21 cellular contexts compared by ENCODE assay signal in genomic region chr4:16021804-16022560, GRCh38. TPM values are rescaled to one million over a fixed set of nuclear protein-coding genes. Genes with fewer than 3 reads are reported as not detected.
DNase-seq lines count a peak whose midpoint lies in the region; ATAC-seq, FAIRE-seq and TF ChIP-seq lines count a peak whose summit lies in the region.
"Had no signal": no experiment of that assay in that cellular context is flagged by ENCODE, and none has a peak within 500 bp of the region (broad histone marks: within the 10 kb centered on the region; RNA-seq: fewer than 3 reads in every experiment).

No MANE protein-coding gene starts in this region.

- H3K9me3 ChIP-seq in right atrium auricular region, result no peaks in the 10 kb centered on the region
- H3K9me3 ChIP-seq in endothelial cell of umbilical vein (replicated peaks; ENCODE audit: control insufficient read depth, insufficient read depth, low read length), result no peaks in the 10 kb centered on the region
- H3K9me3 ChIP-seq: BLaER1 had no signal

- no peak overlapping the region for H2AFZ ChIP-seq in endothelial cell of umbilical vein (ENCODE audit: low read depth, low read length)

- TF ChIP-seq CTCF in right atrium auricular region (IDR thresholded peaks at IDR 0.05) (no peak), endothelial cell of umbilical vein (IDR thresholded peaks at IDR 0.05; ENCODE audit: extremely low read depth in 1 of 2, insufficient read depth in 1 of 2, low read depth in 1 of 2, low read length in 2 of 2) (no peak), nephron (IDR thresholded peaks at IDR 0.05; ENCODE audit: unreplicated experiment in 3 of 3) (no peak)

- H3K4me1 ChIP-seq in right atrium auricular region (no peaks in the 10 kb centered on the region), endothelial cell of umbilical vein (ENCODE audit: control insufficient read depth, extremely low read depth, insufficient read depth, low read length) (peaks cover 3% of the 10 kb centered on the region)

- H3K27ac Mint-ChIP-seq in nephron, result peak overlapping the region in 2 of 3 experiments; percentile 26 to 90
- no peak overlapping the region for H3K27ac Mint-ChIP-seq in stimulated activated naive CD8-positive, alpha-beta T cell treated with anti-CD3 and anti-CD28 coated beads, Interleukin-15, amount 100 ng/mL, for 72 hours
- H3K27ac Mint-ChIP-seq in activated T-helper 1 cell treated with anti-CD3 and anti-CD28 coated beads, Interleukin-12 subunit alpha, Interleukin-12 subunit beta, Interleukin-2, Interleukin-4 antibody, amounts not matched to agents 30 ng/mL and 10 ng/mL and 1 ng/mL, durations not matched to agents 14 hours and 24 hours and 36 hours, result no peak overlapping the region
- H3K27ac Mint-ChIP-seq: CD14-positive monocyte; CD4-positive, alpha-beta memory T cell had no signal

- H3K79me2 ChIP-seq in endothelial cell of umbilical vein (ENCODE audit: control insufficient read depth, insufficient read depth, low read length), result no peaks in the 10 kb centered on the region

- H3K27me3 Mint-ChIP-seq in nephron (ENCODE audit: low read depth), result no peaks in the 10 kb centered on the region
- peaks cover 49% of the 10 kb centered on the region for H3K27me3 Mint-ChIP-seq in stimulated activated naive CD8-positive, alpha-beta T cell treated with anti-CD3 and anti-CD28 coated beads, Interleukin-15, amount 100 ng/mL, for 72 hours
- H3K27me3 Mint-ChIP-seq in activated T-helper 1 cell treated with anti-CD3 and anti-CD28 coated beads, Interleukin-12 subunit alpha, Interleukin-12 subunit beta, Interleukin-2, Interleukin-4 antibody, amounts not matched to agents 30 ng/mL and 10 ng/mL and 1 ng/mL, durations not matched to agents 14 hours and 24 hours and 36 hours (ENCODE audit: insufficient read depth), result peaks cover 19% of the 10 kb centered on the region

- FAIRE-seq in endothelial cell of umbilical vein (lab: Jason Lieb, UNC), result peak; percentile 53

- H3K9me1 ChIP-seq in endothelial cell of umbilical vein (replicated peaks; ENCODE audit: control insufficient read depth, extremely low read depth, insufficient read depth, low read length), result no peaks in the 10 kb centered on the region

- no peak overlapping the region for H3K4me3 Mint-ChIP-seq in nephron
- H3K4me3 Mint-ChIP-seq in stimulated activated naive CD8-positive, alpha-beta T cell treated with anti-CD3 and anti-CD28 coated beads, Interleukin-15, amount 100 ng/mL, for 72 hours, result no peak overlapping the region
- no peak overlapping the region for H3K4me3 Mint-ChIP-seq in activated T-helper 1 cell treated with anti-CD3 and anti-CD28 coated beads, Interleukin-12 subunit alpha, Interleukin-12 subunit beta, Interleukin-2, Interleukin-4 antibody, amounts not matched to agents 30 ng/mL and 10 ng/mL and 1 ng/mL, durations not matched to agents 14 hours and 24 hours and 36 hours
- H3K4me3 Mint-ChIP-seq: CD14-positive monocyte; CD4-positive, alpha-beta memory T cell had no signal

- ATAC-seq in Right ventricle myocardium superior (ENCODE audit: poor library complexity) (peak; percentile 57), sciatic nerve (peak; percentile 80)
- ATAC-seq in stimulated activated naive CD8-positive, alpha-beta T cell treated with anti-CD3 and anti-CD28 coated beads, Interleukin-15, amount 100 ng/mL, for 72 hours, result no peak
- ATAC-seq: HCT116 had no signal

- no peak overlapping the region for H3K9ac ChIP-seq in endothelial cell of umbilical vein (replicated peaks; ENCODE audit: extremely low read depth, insufficient read depth, low read length)
- H3K9ac ChIP-seq: BLaER1 had no signal

- H3K4me2 ChIP-seq in endothelial cell of umbilical vein (ENCODE audit: insufficient read depth, low read length), result no peak overlapping the region
- H3K4me2 ChIP-seq: BLaER1 had no signal

- H4K20me1 ChIP-seq in endothelial cell of umbilical vein (replicated peaks; ENCODE audit: control insufficient read depth, extremely low read depth, insufficient read depth, low read length), result no peaks in the 10 kb centered on the region
- H4K20me1 ChIP-seq: BLaER1 had no signal

- no peaks in the 10 kb centered on the region for H3K27me3 ChIP-seq in right atrium auricular region
- peaks cover 13% of the 10 kb centered on the region in 2 experiments for H3K27me3 ChIP-seq in endothelial cell of umbilical vein (ENCODE audit: control insufficient read depth in 2 of 2, insufficient read depth in 2 of 2, low read length in 2 of 2)
- H3K27me3 ChIP-seq: BLaER1 had no signal

- dilution Hi-C loops in endothelial cell of umbilical vein (cut with MboI; ENCODE audit: extremely low pct_ligation_motif_present, low sequenced_read_pairs), result no loop called here

- POLR2A ChIA-PET in endothelial cell of umbilical vein (lab: Charles Lee), result no interaction called here

- H3K27ac ChIP-seq in right atrium auricular region, result no peak overlapping the region
- H3K27ac ChIP-seq in endothelial cell of umbilical vein (ENCODE audit: insufficient read depth, low read depth, low read length), result no peak overlapping the region
- H3K27ac ChIP-seq: BLaER1 had no signal

- BruUV-seq in endothelial cell of umbilical vein (replicated peaks; lab: Mats Ljungman, UMichigan), result no TSS peak

- peaks cover 10% of the 10 kb centered on the region for H3K36me3 Mint-ChIP-seq in nephron (ENCODE audit: low read depth)
- H3K36me3 Mint-ChIP-seq in activated T-helper 1 cell treated with anti-CD3 and anti-CD28 coated beads, Interleukin-12 subunit alpha, Interleukin-12 subunit beta, Interleukin-2, Interleukin-4 antibody, amounts not matched to agents 30 ng/mL and 10 ng/mL and 1 ng/mL, durations not matched to agents 14 hours and 24 hours and 36 hours (ENCODE audit: low read depth), result no peaks in the 10 kb centered on the region
- H3K36me3 Mint-ChIP-seq: CD14-positive monocyte; CD4-positive, alpha-beta memory T cell had no signal

- intact Hi-C loops in Right ventricle myocardium superior (cut with DNase I), result loop anchor here (10.0 kb wide), 1 partner anchor 183 kb away; no protein-coding TSS in a partner anchor
- intact Hi-C loops in endothelial cell of umbilical vein (cut with micrococcal nuclease), result no loop called here
- intact Hi-C loops in sciatic nerve (cut with DNase I), result loop anchor here (10.0 kb wide), 1 partner anchor 243 kb away; no protein-coding TSS in a partner anchor
- intact Hi-C loops in activated T-helper 1 cell treated with anti-CD3 and anti-CD28 coated beads, Interleukin-12 subunit alpha, Interleukin-12 subunit beta, Interleukin-2, Interleukin-4 antibody, amounts not matched to agents 30 ng/mL and 10 ng/mL and 1 ng/mL, durations not matched to agents 14 hours and 24 hours and 36 hours (cut with micrococcal nuclease), result loop anchor here (10.0 kb wide), 1 partner anchor 1423 kb away; no protein-coding TSS in a partner anchor

- TF ChIP-seq POLR2A in endothelial cell of umbilical vein (IDR thresholded peaks at IDR 0.05; ENCODE audit: low read depth, low read length), result no peak

- DNase-seq in Right ventricle myocardium superior, result no peak
- DNase-seq in right atrium auricular region (ENCODE audit: low spot score), result no peak
- DNase-seq in endothelial cell of umbilical vein (ENCODE audit: low read depth, low spot score), result peak; percentile 37
- no peak for DNase-seq in sciatic nerve (ENCODE audit: low spot score)
- DNase-seq in stimulated activated naive CD8-positive, alpha-beta T cell treated with anti-CD3 and anti-CD28 coated beads, Interleukin-15, amount 100 ng/mL, for 72 hours, result no peak
- no peak for DNase-seq in activated CD4-positive, alpha-beta T cell treated with anti-CD3 and anti-CD28 coated beads for 4 hours
- no peak for DNase-seq in activated T-helper 1 cell treated with anti-CD3 and anti-CD28 coated beads, Interleukin-12 subunit alpha, Interleukin-12 subunit beta, Interleukin-2, Interleukin-4 antibody, amounts not matched to agents 30 ng/mL and 10 ng/mL and 1 ng/mL, durations not matched to agents 14 hours and 24 hours and 36 hours (ENCODE audit: low spot score)
- DNase-seq: 8988T; Calu3; CD4-positive, alpha-beta memory T cell; DMS79 treated with DMSO at 0.1 percent for 48 hours; GF-D8; GOT3; H7 had no signal

- H3K36me3 ChIP-seq in right atrium auricular region, result no peaks in the 10 kb centered on the region
- no peaks in the 10 kb centered on the region for H3K36me3 ChIP-seq in endothelial cell of umbilical vein (ENCODE audit: control insufficient read depth in 2 of 2, extremely low read depth in 1 of 2, insufficient read depth in 2 of 2, low read length in 2 of 2)
- H3K36me3 ChIP-seq: BLaER1 had no signal

- peaks cover 35% of the 10 kb centered on the region for H3K4me1 Mint-ChIP-seq in nephron
- H3K4me1 Mint-ChIP-seq in stimulated activated naive CD8-positive, alpha-beta T cell treated with anti-CD3 and anti-CD28 coated beads, Interleukin-15, amount 100 ng/mL, for 72 hours, result no peaks in the 10 kb centered on the region
- H3K4me1 Mint-ChIP-seq in activated T-helper 1 cell treated with anti-CD3 and anti-CD28 coated beads, Interleukin-12 subunit alpha, Interleukin-12 subunit beta, Interleukin-2, Interleukin-4 antibody, amounts not matched to agents 30 ng/mL and 10 ng/mL and 1 ng/mL, durations not matched to agents 14 hours and 24 hours and 36 hours (ENCODE audit: low read depth), result no peaks in the 10 kb centered on the region
- H3K4me1 Mint-ChIP-seq: CD14-positive monocyte; CD4-positive, alpha-beta memory T cell had no signal

- H3K4me3 ChIP-seq in right atrium auricular region, result no peak overlapping the region
- H3K4me3 ChIP-seq in endothelial cell of umbilical vein (replicated peaks in 1 of 3; ENCODE audit: insufficient read depth in 1 of 3, low read depth in 1 of 3, low read length in 3 of 3), result no peak overlapping the region
- H3K4me3 ChIP-seq: BLaER1 had no signal

- H3K9me3 Mint-ChIP-seq in nephron, result no peaks in the 10 kb centered on the region
- H3K9me3 Mint-ChIP-seq in stimulated activated naive CD8-positive, alpha-beta T cell treated with anti-CD3 and anti-CD28 coated beads, Interleukin-15, amount 100 ng/mL, for 72 hours, result no peaks in the 10 kb centered on the region
- H3K9me3 Mint-ChIP-seq in activated T-helper 1 cell treated with anti-CD3 and anti-CD28 coated beads, Interleukin-12 subunit alpha, Interleukin-12 subunit beta, Interleukin-2, Interleukin-4 antibody, amounts not matched to agents 30 ng/mL and 10 ng/mL and 1 ng/mL, durations not matched to agents 14 hours and 24 hours and 36 hours, result no peaks in the 10 kb centered on the region
- H3K9me3 Mint-ChIP-seq: CD14-positive monocyte; CD4-positive, alpha-beta memory T cell had no signal

- CTCF ChIA-PET in endothelial cell of umbilical vein (lab: Charles Lee), result interaction anchor here (3.2 kb wide), 1 partner anchor 243 kb away, joined by 22 read pairs; no protein-coding TSS in a partner anchor

RNA-seq across cellular contexts. Expression of gene FGFBP2, which starts 59.0 kb away (rescaled TPM):
- total RNA-seq in Right ventricle myocardium superior (2.0 TPM), right atrium auricular region (10 to 100 TPM in 1 of 2 donors, 1 to 10 TPM in 1; 4.8 to 10.7 TPM), endothelial cell of umbilical vein (not detected in 2 replicates), sciatic nerve (129 TPM)
- polyA plus RNA-seq in endothelial cell of umbilical vein, result not detected in 2 replicates
- polyA plus RNA-seq in endothelial cell of umbilical vein (2011; cell fraction: cytosol; rRNA removed), result not detected in 2 replicates
- polyA plus RNA-seq in endothelial cell of umbilical vein (2011; cell fraction: nucleus; rRNA removed), result not detected in 2 replicates
- not detected in 2 replicates for polyA plus RNA-seq in endothelial cell of umbilical vein (2012)
- not detected in 2 replicates for polyA minus RNA-seq in endothelial cell of umbilical vein
- polyA minus RNA-seq in endothelial cell of umbilical vein (2011; cell fraction: cytosol; rRNA and poly(A)+ RNA removed), result not detected
- polyA minus RNA-seq in endothelial cell of umbilical vein (2011; cell fraction: nucleus; rRNA and poly(A)+ RNA removed), result not detected in 2 replicates
- total RNA-seq in activated T-helper 1 cell treated with anti-CD3 and anti-CD28 coated beads, Interleukin-12 subunit alpha, Interleukin-12 subunit beta, Interleukin-2, Interleukin-4 antibody, amounts not matched to agents 30 ng/mL and 10 ng/mL and 1 ng/mL, durations not matched to agents 14 hours and 24 hours and 36 hours, result 4.8 and 7.7 TPM in 2 replicates
- total RNA-seq: A673, Calu3, H7, HT-29 had no signal
- polyA plus RNA-seq: AG04450 had no signal

Comparison
In these comparisons a context has a peak if more than half of its experiments do, and no peak if none do; other contexts are left out.
1. H3K27ac Mint-ChIP-seq: peak in nephron (2 of 3); none in stimulated activated naive CD8-positive, alpha-beta T cell treated with anti-CD3 and anti-CD28 coated beads, Interleukin-15, amount 100 ng/mL, for 72 hours (0 of 2) and activated T-helper 1 cell treated with anti-CD3 and anti-CD28 coated beads, Interleukin-12 subunit alpha, Interleukin-12 subunit beta, Interleukin-2, Interleukin-4 antibody, amounts not matched to agents 30 ng/mL and 10 ng/mL and 1 ng/mL, durations not matched to agents 14 hours and 24 hours and 36 hours (single experiment).
2. RNA of gene FGFBP2, which starts 59.0 kb away (total RNA-seq): 129 TPM in sciatic nerve (single experiment); 4.8 to 10.7 TPM in right atrium auricular region, 4.8 to 7.7 TPM in activated T-helper 1 cell treated with anti-CD3 and anti-CD28 coated beads, Interleukin-12 subunit alpha, Interleukin-12 subunit beta, Interleukin-2, Interleukin-4 antibody, amounts not matched to agents 30 ng/mL and 10 ng/mL and 1 ng/mL, durations not matched to agents 14 hours and 24 hours and 36 hours, 2.0 TPM in Right ventricle myocardium superior (single experiment) and not detected in endothelial cell of umbilical vein; every median in the first group is over 10 times any median in the second.